In the genomic region with DNA sequence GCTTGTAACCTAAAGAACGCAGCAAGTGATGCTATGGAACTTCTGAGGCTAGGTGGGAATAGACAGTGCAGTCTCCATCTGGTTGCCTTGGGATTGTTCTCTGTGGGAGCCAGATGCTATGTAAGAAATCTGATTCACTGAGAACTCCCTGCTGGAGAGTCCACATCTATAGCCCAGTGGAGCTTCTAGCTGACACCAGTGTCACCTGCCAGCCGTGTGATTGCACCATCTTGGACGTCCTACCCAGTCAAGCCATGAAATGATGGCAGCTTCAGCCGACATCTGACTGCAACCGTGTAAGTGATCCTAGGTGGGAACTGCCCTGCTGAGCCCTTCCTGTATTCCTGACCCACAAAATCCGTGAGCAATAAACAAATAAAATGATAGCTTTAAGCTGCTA, we compare ENCODE assay signal across 2 cellular contexts.
TF ChIP-seq lines count a peak whose summit lies in the region.

No MANE protein-coding gene starts in this region.

TF ChIP-seq in GM23338, 12 proteins besides CTCF, POLR2A, EP300 and RAD21:
- TF ChIP-seq ZNF331 (CRISPR knock-in tag; IDR thresholded peaks at IDR 0.05; ENCODE audit: low read depth) (peak; percentile 43; the same call in 1 of the 2 replicates), STAT1 (IDR thresholded peaks at IDR 0.05; ENCODE audit: unreplicated experiment) (no peak), NANOG (IDR thresholded peaks at IDR 0.05; ENCODE audit: borderline replicate concordance) (no peak)
TF ChIP-seq in GM23338: peak in this region for 1.

TF ChIP-seq in K562, 482 proteins besides CTCF, POLR2A, EP300 and RAD21:
- TF ChIP-seq BMI1 (IDR thresholded peaks at IDR 0.05; ENCODE audit: low read length) (no peak), CEBPG (CRISPR knock-in tag; IDR thresholded peaks at IDR 0.05) (no peak), CEBPG (tag; conservative IDR thresholded peaks at IDR 0.05 in 1 of 2, IDR thresholded peaks at IDR 0.05 in 1 of 2) (peak in 1 of 2 experiments; percentile 39; a peak in 3 of 4 replicates)
TF ChIP-seq in K562: peak in this region for 1.
